16 cellular contexts compared by ENCODE assay signal in genomic region chr5:37495668-37496067, GRCh38.
DNase-seq lines count a peak whose midpoint lies in the region; ATAC-seq and TF ChIP-seq lines count a peak whose summit lies in the region.
"Had no signal": no experiment of that assay in that cellular context is flagged by ENCODE, and none has a peak within 500 bp of the region (broad histone marks: within the 10 kb centered on the region; RNA-seq: fewer than 3 reads in every experiment).

No MANE protein-coding gene starts in this region.

- peaks cover 3% of the 10 kb centered on the region for H3K36me3 ChIP-seq in adipocyte (ENCODE audit: control insufficient read depth, insufficient read depth, low read length, severe bottlenecking)
- H3K36me3 ChIP-seq: gastrocnemius medialis, ovary had no signal

- no peak for ATAC-seq in natural killer cell
- no peak for ATAC-seq in natural killer cell treated with Interleukin-12 subunit alpha and Interleukin-12 subunit beta and Interleukin-15 and Interleukin-18, amount 100 ng/mL, for 72 hours
- ATAC-seq in HG03139 (IDR thresholded peaks at IDR 0.05; ENCODE audit: unreplicated experiment) = no peak

- peaks cover 4 to 8% of the 10 kb centered on the region in 2 donors for H3K4me1 Mint-ChIP-seq in natural killer cell
- peaks cover 6 to 15% of the 10 kb centered on the region in 2 donors for H3K4me1 Mint-ChIP-seq in natural killer cell treated with Interleukin-12 subunit alpha and Interleukin-12 subunit beta and Interleukin-15 and Interleukin-18, amount 100 ng/mL, for 72 hours (ENCODE audit: low read depth in 2 of 2)

- H3K27me3 Mint-ChIP-seq in natural killer cell (ENCODE audit: low read depth in 2 of 2) = no peaks in the 10 kb centered on the region
- H3K27me3 Mint-ChIP-seq in natural killer cell treated with Interleukin-12 subunit alpha and Interleukin-12 subunit beta and Interleukin-15 and Interleukin-18, amount 100 ng/mL, for 72 hours = no peaks in the 10 kb centered on the region
- H3K27me3 Mint-ChIP-seq: stimulated activated naive CD8-positive, alpha-beta T cell treated with anti-CD3 and anti-CD28 coated beads, Interleukin-15, Interleukin-2, amounts not matched to agents 100 ng/mL and 50 ng/mL, for 24 hours had no signal

- H3K9ac ChIP-seq in adipocyte (ENCODE audit: low read length) = peak overlapping the region; percentile 7

- H3K4me3 ChIP-seq in adipocyte (ENCODE audit: low read length) = no peak overlapping the region
- H3K4me3 ChIP-seq: gastrocnemius medialis, ovary had no signal

- no peak for TF ChIP-seq CTCF in natural killer cell (IDR thresholded peaks at IDR 0.05)

- peak overlapping the region; percentile 1 to 14 for H3K27ac Mint-ChIP-seq in natural killer cell
- H3K27ac Mint-ChIP-seq in natural killer cell treated with Interleukin-12 subunit alpha and Interleukin-12 subunit beta and Interleukin-15 and Interleukin-18, amount 100 ng/mL, for 72 hours = no peak overlapping the region
- H3K27ac Mint-ChIP-seq: stimulated activated naive CD8-positive, alpha-beta T cell treated with anti-CD3 and anti-CD28 coated beads, Interleukin-15, Interleukin-2, amounts not matched to agents 100 ng/mL and 50 ng/mL, for 24 hours had no signal

- H3K36me3 Mint-ChIP-seq in natural killer cell = no peaks in the 10 kb centered on the region
- peaks cover 13% of the 10 kb centered on the region for H3K36me3 Mint-ChIP-seq in natural killer cell treated with Interleukin-12 subunit alpha and Interleukin-12 subunit beta and Interleukin-15 and Interleukin-18, amount 100 ng/mL, for 72 hours

- H3K9me3 ChIP-seq in adipocyte (ENCODE audit: control insufficient read depth, low read length) = no peaks in the 10 kb centered on the region
- H3K9me3 ChIP-seq: gastrocnemius medialis, ovary had no signal

- H3K4me1 ChIP-seq in adipocyte (ENCODE audit: control insufficient read depth, insufficient read depth, low read length) = peaks cover 25% of the 10 kb centered on the region

- intact Hi-C loops in natural killer cell (cut with micrococcal nuclease) = no loop called here

- H3K27me3 ChIP-seq in adipocyte (replicated peaks; ENCODE audit: control insufficient read depth, insufficient read depth, low read length) = no peaks in the 10 kb centered on the region
- H3K27me3 ChIP-seq: gastrocnemius medialis, ovary had no signal

- H3K4me3 Mint-ChIP-seq in natural killer cell = no peak overlapping the region
- H3K4me3 Mint-ChIP-seq in natural killer cell treated with Interleukin-12 subunit alpha and Interleukin-12 subunit beta and Interleukin-15 and Interleukin-18, amount 100 ng/mL, for 72 hours = no peak overlapping the region
- H3K4me3 Mint-ChIP-seq: stimulated activated naive CD8-positive, alpha-beta T cell treated with anti-CD3 and anti-CD28 coated beads, Interleukin-15, Interleukin-2, amounts not matched to agents 100 ng/mL and 50 ng/mL, for 24 hours had no signal

- H3K9me3 Mint-ChIP-seq in natural killer cell = no peaks in the 10 kb centered on the region
- H3K9me3 Mint-ChIP-seq in natural killer cell treated with Interleukin-12 subunit alpha and Interleukin-12 subunit beta and Interleukin-15 and Interleukin-18, amount 100 ng/mL, for 72 hours = no peaks in the 10 kb centered on the region

- DNase-seq in natural killer cell = no peak
- DNase-seq in natural killer cell treated with Interleukin-12 subunit alpha and Interleukin-12 subunit beta and Interleukin-15 and Interleukin-18, amount 100 ng/mL, for 72 hours (ENCODE audit: low spot score) = no peak
- DNase-seq in adipocyte (ENCODE audit: low read depth) = peak; percentile 41
- DNase-seq in glomerular visceral epithelial cell (ENCODE audit: extremely low spot score) = peak; percentile 67
- no peak for DNase-seq in cortex of kidney (lab: John Stamatoyannopoulos, UW)
- DNase-seq in NCI-H1436 treated with DMSO at 0.1 percent for 48 hours (lab: John Stamatoyannopoulos, UW) = no peak
- DNase-seq in NCI-H2029 (lab: John Stamatoyannopoulos, UW) = no peak
- DNase-seq: caudate nucleus, gastrocnemius medialis, GOT3, KG1, left colon, NCI-H2107, ovary had no signal

Comparison
In these comparisons a context has a peak if more than half of its experiments do, and no peak if none do; other contexts are left out.
1. H3K27ac Mint-ChIP-seq: peak in natural killer cell (2 of 2); none in natural killer cell treated with Interleukin-12 subunit alpha and Interleukin-12 subunit beta and Interleukin-15 and Interleukin-18, amount 100 ng/mL, for 72 hours (0 of 2).
2. DNase-seq: peak in adipocyte (single experiment) and glomerular visceral epithelial cell (single experiment); none in natural killer cell (single experiment), natural killer cell treated with Interleukin-12 subunit alpha and Interleukin-12 subunit beta and Interleukin-15 and Interleukin-18, amount 100 ng/mL, for 72 hours (single experiment), cortex of kidney (single experiment), NCI-H1436 treated with DMSO at 0.1 percent for 48 hours (single experiment) and NCI-H2029 (single experiment).